In genomic region chr14:55089547-55090153, GRCh38 we compare ENCODE assay signal across 8 cellular contexts. TPM values are rescaled to one million over a fixed set of nuclear protein-coding genes. Genes with fewer than 3 reads are reported as not detected.
A peak's percentile ranks its signal among the peaks of the same experiment; 100 is the strongest.
DNase-seq lines count a peak whose midpoint lies in the region; ATAC-seq and TF ChIP-seq lines count a peak whose summit lies in the region.
"Not testable (repeated sequence)": the region's sequence is repeated elsewhere in the genome, so short reads cannot be mapped to it uniquely, and the experiment has no call there.

No MANE protein-coding gene starts in this region.

- H3K4me3 ChIP-seq in coronary artery: peak overlapping the region; percentile 1
- H3K4me3 ChIP-seq in left lung: not testable (repeated sequence)

- DNase-seq in CD1c-positive myeloid dendritic cell (ENCODE audit: extremely low spot score) (peak; percentile 84), HS-5 (ENCODE audit: low read depth) (peak; percentile 85), NCI-H82 (lab: John Stamatoyannopoulos, UW) (peak; percentile 78), coronary artery (ENCODE audit: low spot score) (peak; percentile 82), left lung (peak in 1 of 2 donors; percentile 81)
- peak; percentile 75 for DNase-seq in activated CD4-positive, alpha-beta T cell treated with anti-CD3 and anti-CD28 coated beads, Interleukin-2, amount 50 U/mL, for 1 hour
- DNase-seq in stimulated activated CD4-positive, alpha-beta T cell treated with anti-CD3 and anti-CD28 coated beads, Interleukin-4, amount 100 ng/mL, for 1 hour: peak; percentile 72

- not testable (repeated sequence) for H3K36me3 ChIP-seq in left lung

- H3K4me1 ChIP-seq in left lung: peaks cover 0 to 11% of the 10 kb centered on the region in 2 donors

- H3K9me3 ChIP-seq in left lung: not testable (repeated sequence)

- H3K27ac ChIP-seq in coronary artery, left lung: not testable (repeated sequence)

- intact Hi-C loops in left lung (cut with DNase I): loop anchor here (5.0 to 10.0 kb wide), 2 partner anchors 55 to 68 kb away; no protein-coding TSS in a partner anchor

- not testable (repeated sequence) for H3K27me3 ChIP-seq in left lung

- TF ChIP-seq CTCF in coronary artery (IDR thresholded peaks at IDR 0.05) (peak; percentile 73), left lung (IDR thresholded peaks at IDR 0.05) (peak; percentile 74 to 91)

- ATAC-seq in GM19452 (IDR thresholded peaks at IDR 0.05; ENCODE audit: unreplicated experiment) (peak; percentile 82), left lung (peak; percentile 98)

RNA-seq across cellular contexts. Expression of gene MAPK1IP1L, which starts 38.2 kb away (rescaled TPM):
- total RNA-seq in left lung: 10 to 100 TPM; 81.0 to 87.3 TPM

RNA-seq across cellular contexts. Expression of gene LGALS3, which starts 39.4 kb away (rescaled TPM):
- 100 to 1,000 TPM; 332 to 369 TPM for total RNA-seq in left lung
